8 cellular contexts compared by ENCODE assay signal in the genomic region with DNA sequence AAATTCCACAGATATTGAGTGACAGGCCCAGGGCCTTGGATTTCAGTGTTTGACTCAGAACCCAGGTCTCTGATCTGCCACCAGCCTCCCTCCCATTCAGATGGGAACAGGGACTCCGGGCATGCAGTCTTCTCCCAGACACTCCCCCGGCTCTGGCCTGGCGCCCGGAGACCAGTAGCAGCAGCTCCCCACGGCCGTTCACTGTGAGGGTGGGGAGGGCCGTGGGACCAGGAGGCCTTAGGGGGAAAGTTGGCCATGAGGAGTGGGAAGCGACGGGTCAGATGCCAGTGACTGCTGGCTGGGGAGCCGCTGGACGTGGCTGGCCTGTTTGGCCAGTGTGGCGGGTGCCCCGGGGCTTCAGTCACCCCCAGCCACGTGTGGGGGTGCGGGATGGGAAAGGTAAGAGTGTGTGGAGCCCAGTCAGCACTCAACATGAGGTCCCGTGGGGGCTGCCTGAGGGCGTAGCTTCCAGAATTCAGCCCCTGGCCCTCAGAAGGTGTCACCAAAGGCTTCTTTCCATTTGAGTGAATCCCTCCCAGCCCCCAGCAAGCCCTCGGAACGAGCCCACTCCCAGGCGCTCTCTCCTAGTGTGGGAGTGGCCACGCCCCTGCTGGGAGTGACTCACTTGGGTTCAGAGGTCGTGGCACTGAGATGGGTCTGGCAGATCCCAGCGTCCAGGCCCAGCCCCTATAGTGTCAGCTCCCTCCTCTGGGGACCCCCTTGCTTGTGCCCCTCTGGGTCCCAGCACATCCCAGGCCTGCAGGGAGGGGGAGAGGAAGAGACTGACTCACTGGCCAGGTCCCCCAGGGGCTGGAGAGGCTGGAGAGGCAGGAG.
DNase-seq lines count a peak whose midpoint lies in the region; ATAC-seq lines count a peak whose summit lies in the region.

No MANE protein-coding gene starts in this region.

- no peaks in the 10 kb centered on the region for H3K27me3 ChIP-seq in muscle layer of colon (ENCODE audit: control insufficient read depth in 1 of 2, insufficient read depth in 2 of 2, low read length in 2 of 2)

- peaks cover 69% of the 10 kb centered on the region for H3K4me1 ChIP-seq in muscle layer of colon (ENCODE audit: insufficient read depth, low read length)

- peak overlapping the region; percentile 57 to 62 for H3K4me3 ChIP-seq in muscle layer of colon (ENCODE audit: low read depth in 1 of 2, low read length in 2 of 2)

- peak; percentile 90 for DNase-seq in activated effector memory CD4-positive, alpha-beta T cell treated with anti-CD3 and anti-CD28 coated beads, Interleukin-2, amount 50 U/mL, for 16 hours
- no peak for DNase-seq in activated effector memory CD4-positive, alpha-beta T cell treated with Interleukin-2 at 50 U/mL for 16 hours
- DNase-seq in activated CD4-positive, alpha-beta memory T cell treated with anti-CD3 and anti-CD28 coated beads, Interleukin-2, amount 10 ng/mL, durations not matched to agents 7 days and 5 days, result peak; percentile 61
- DNase-seq in epithelial cell of prostate (ENCODE audit: low read depth, low spot score) (no peak), superior temporal gyrus (ENCODE audit: extremely low spot score) (peak; percentile 78), amniotic stem cell (lab: John Stamatoyannopoulos, UW) (no peak)

- H3K27ac Mint-ChIP-seq in activated CD4-positive, alpha-beta memory T cell treated with anti-CD3 and anti-CD28 coated beads, Interleukin-2, amount 10 ng/mL, durations not matched to agents 7 days and 5 days, result peak overlapping the region; percentile 99

- H3K9me3 Mint-ChIP-seq in activated CD4-positive, alpha-beta memory T cell treated with anti-CD3 and anti-CD28 coated beads, Interleukin-2, amount 10 ng/mL, durations not matched to agents 7 days and 5 days, result no peaks in the 10 kb centered on the region

- H3K36me3 Mint-ChIP-seq in activated CD4-positive, alpha-beta memory T cell treated with anti-CD3 and anti-CD28 coated beads, Interleukin-2, amount 10 ng/mL, durations not matched to agents 7 days and 5 days (ENCODE audit: low read depth), result peaks cover 71% of the 10 kb centered on the region

- CTCF ChIA-PET in activated CD4-positive, alpha-beta memory T cell treated with anti-CD3 and anti-CD28 coated beads, Interleukin-2, amount 10 ng/mL, durations not matched to agents 7 days and 5 days (lab: Charles Lee), result interaction anchor here (1.0 to 4.9 kb wide), 4 partner anchors 9 to 111 kb away, joined by 3 to 26 read pairs (median 4); no protein-coding TSS in a partner anchor

- H3K9ac ChIP-seq in muscle layer of colon (ENCODE audit: low read length), result peak overlapping the region; percentile 50

- no peaks in the 10 kb centered on the region for H3K27me3 Mint-ChIP-seq in activated CD4-positive, alpha-beta memory T cell treated with anti-CD3 and anti-CD28 coated beads, Interleukin-2, amount 10 ng/mL, durations not matched to agents 7 days and 5 days

- H3K36me3 ChIP-seq in muscle layer of colon (ENCODE audit: insufficient read depth, low read length), result no peaks in the 10 kb centered on the region

- H3K27ac ChIP-seq in epithelial cell of prostate (peak overlapping the region; percentile 79), muscle layer of colon (ENCODE audit: low read depth, low read length) (peak overlapping the region; percentile 87)

- peak overlapping the region; percentile 90 for H3K4me3 Mint-ChIP-seq in activated CD4-positive, alpha-beta memory T cell treated with anti-CD3 and anti-CD28 coated beads, Interleukin-2, amount 10 ng/mL, durations not matched to agents 7 days and 5 days

- peaks cover 76% of the 10 kb centered on the region for H3K4me1 Mint-ChIP-seq in activated CD4-positive, alpha-beta memory T cell treated with anti-CD3 and anti-CD28 coated beads, Interleukin-2, amount 10 ng/mL, durations not matched to agents 7 days and 5 days

- no peak for ATAC-seq in HG02973 (IDR thresholded peaks at IDR 0.05; ENCODE audit: unreplicated experiment)

- POLR2A ChIA-PET in activated CD4-positive, alpha-beta memory T cell treated with anti-CD3 and anti-CD28 coated beads, Interleukin-2, amount 10 ng/mL, durations not matched to agents 7 days and 5 days (lab: Charles Lee), result interaction anchor here (1.2 to 8.6 kb wide), 8 partner anchors 8 to 119 kb away, joined by 3 to 158 read pairs (median 38); no protein-coding TSS in a partner anchor

- no peaks in the 10 kb centered on the region for H3K9me3 ChIP-seq in muscle layer of colon (ENCODE audit: low read length)

Comparison
In these comparisons a context has a peak if more than half of its experiments do, and no peak if none do; other contexts are left out.
1. DNase-seq: peak in activated effector memory CD4-positive, alpha-beta T cell treated with anti-CD3 and anti-CD28 coated beads, Interleukin-2, amount 50 U/mL, for 16 hours (single experiment), activated CD4-positive, alpha-beta memory T cell treated with anti-CD3 and anti-CD28 coated beads, Interleukin-2, amount 10 ng/mL, durations not matched to agents 7 days and 5 days (single experiment) and superior temporal gyrus (single experiment); none in activated effector memory CD4-positive, alpha-beta T cell treated with Interleukin-2 at 50 U/mL for 16 hours (single experiment), epithelial cell of prostate (single experiment) and amniotic stem cell (single experiment).